33 cellular contexts compared by ENCODE assay signal in the genomic region with DNA sequence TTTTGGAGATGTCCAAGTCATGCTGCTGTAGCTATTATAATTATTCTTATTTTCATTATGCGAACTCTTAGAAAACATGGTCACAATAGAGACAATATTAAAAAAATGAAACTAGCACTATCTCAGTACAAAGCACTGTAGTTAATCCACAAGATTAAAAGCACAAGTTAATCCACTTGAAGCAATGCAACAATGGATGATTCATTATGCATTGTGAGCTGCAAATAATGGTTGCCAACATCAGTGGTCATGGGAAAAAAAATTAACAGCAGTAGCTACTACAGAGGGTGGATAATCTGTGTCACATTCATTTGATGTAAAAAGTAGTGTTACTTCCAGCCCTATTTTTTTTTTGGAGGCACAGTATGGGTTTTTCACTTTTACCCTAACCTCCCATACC. TPM values are rescaled to one million over a fixed set of nuclear protein-coding genes. Genes with fewer than 3 reads are reported as not detected.
"Had no signal": no experiment of that assay in that cellular context is flagged by ENCODE, and none has a peak within 500 bp of the region (broad histone marks: within the 10 kb centered on the region; RNA-seq: fewer than 3 reads in every experiment).

No MANE protein-coding gene starts in this region.

- H3K4me3 ChIP-seq: esophagus squamous epithelium, gastroesophageal sphincter, heart right ventricle had no signal

- H3K4me1 Mint-ChIP-seq: activated CD4-positive, alpha-beta T cell treated with anti-CD3 and anti-CD28 coated beads for 36 hours; activated CD4-positive, alpha-beta T cell treated with anti-CD3 and anti-CD28 coated beads, Interleukin-2, amount 10 ng/mL, durations not matched to agents 24 days and 14 days; activated CD8-positive, alpha-beta memory T cell treated with anti-CD3 and anti-CD28 coated beads, Interleukin-2, amount 10 ng/mL, durations not matched to agents 7 days and 5 days; activated naive CD4-positive, alpha-beta T cell treated with anti-CD3 and anti-CD28 coated beads, Interleukin-2, amount 10 ng/mL, durations not matched to agents 7 days and 5 days; central memory CD8-positive, alpha-beta T cell had no signal

- H3K36me3 ChIP-seq: brain microvascular endothelial cell, esophagus squamous epithelium, gastroesophageal sphincter, heart right ventricle had no signal

- H3K27ac Mint-ChIP-seq: activated CD4-positive, alpha-beta memory T cell treated with anti-CD3 and anti-CD28 coated beads for 36 hours; activated CD4-positive, alpha-beta T cell treated with anti-CD3 and anti-CD28 coated beads for 36 hours; activated CD4-positive, alpha-beta T cell treated with anti-CD3 and anti-CD28 coated beads, Interleukin-2, amount 10 ng/mL, durations not matched to agents 24 days and 14 days; activated CD8-positive, alpha-beta memory T cell treated with anti-CD3 and anti-CD28 coated beads, Interleukin-2, amount 10 ng/mL, durations not matched to agents 7 days and 5 days; activated CD8-positive, alpha-beta T cell treated with anti-CD3 and anti-CD28 coated beads, Interleukin-2, amount 10 ng/mL, durations not matched to agents 7 days and 5 days; activated naive CD4-positive, alpha-beta T cell treated with anti-CD3 and anti-CD28 coated beads, Interleukin-2, amount 10 ng/mL, durations not matched to agents 7 days and 5 days; activated naive CD8-positive, alpha-beta T cell; activated T-helper 1 cell treated with anti-CD3 and anti-CD28 coated beads, Interleukin-12 subunit alpha, Interleukin-12 subunit beta, Interleukin-2, Interleukin-4 antibody, amounts not matched to agents 30 ng/mL and 10 ng/mL and 1 ng/mL, durations not matched to agents 14 hours and 24 hours and 36 hours; activated T-helper 2 cell treated with anti-CD3 and anti-CD28 coated beads, Interferon-gamma antibody, Interleukin-2, Interleukin-4, amounts not matched to agents 10 μg/mL and 5 μg/mL and 100 μg/mL, durations not matched to agents 14 hours and 24 hours and 36 hours; effector memory CD8-positive, alpha-beta T cell had no signal

- H3K27me3 Mint-ChIP-seq: activated CD4-positive, alpha-beta T cell treated with anti-CD3 and anti-CD28 coated beads for 36 hours; activated CD8-positive, alpha-beta memory T cell treated with anti-CD3 and anti-CD28 coated beads, Interleukin-2, amount 10 ng/mL, durations not matched to agents 7 days and 5 days; activated naive CD4-positive, alpha-beta T cell treated with anti-CD3 and anti-CD28 coated beads, Interleukin-2, amount 10 ng/mL, durations not matched to agents 7 days and 5 days; activated naive CD8-positive, alpha-beta T cell; central memory CD8-positive, alpha-beta T cell; effector memory CD8-positive, alpha-beta T cell had no signal

- H3K4me1 ChIP-seq: heart right ventricle had no signal

- DNase-seq: activated CD4-positive, alpha-beta T cell treated with anti-CD3 and anti-CD28 coated beads, Interleukin-2, amount 10 ng/mL, durations not matched to agents 24 days and 14 days; activated CD4-positive, CD25-positive, alpha-beta regulatory T cell; activated CD4-positive, CD25-positive, alpha-beta regulatory T cell treated with anti-CD3 and anti-CD28 coated beads, Interleukin-2, amount 50 U/mL, for 72 hours; activated CD8-positive, alpha-beta memory T cell treated with anti-CD3 and anti-CD28 coated beads, Interleukin-2, amount 10 ng/mL, durations not matched to agents 7 days and 5 days; activated CD8-positive, alpha-beta memory T cell treated with anti-CD3 and anti-CD28 coated beads, Interleukin-2, amount 50 U/mL, for 4 hours; activated CD8-positive, alpha-beta T cell treated with anti-CD3 and anti-CD28 coated beads, Interleukin-2, amount 10 ng/mL, durations not matched to agents 7 days and 5 days; activated effector memory CD4-positive, alpha-beta T cell treated with anti-CD3 and anti-CD28 coated beads, Interleukin-2, amount 50 U/mL, for 16 hours; activated naive CD4-positive, alpha-beta T cell treated with anti-CD3 and anti-CD28 coated beads, Interleukin-2, amount 10 ng/mL, durations not matched to agents 7 days and 5 days; activated T-cell treated with anti-CD3 and anti-CD28 coated beads, Interleukin-2, amount 50 U/mL, for 1 hour; activated T-cell treated with anti-CD3 and anti-CD28 coated beads, Interleukin-2, amount 50 U/mL, for 48 hours; amniotic stem cell; anterior cingulate cortex; brain microvascular endothelial cell; cortex of kidney; dermis blood vessel endothelial cell; effector CD4-positive, alpha-beta T cell; effector memory CD8-positive, alpha-beta T cell; erythroblast; esophagus squamous epithelium; heart right ventricle; T-helper 2 cell had no signal

- H3K4me3 Mint-ChIP-seq: activated CD4-positive, alpha-beta memory T cell treated with anti-CD3 and anti-CD28 coated beads for 36 hours; activated CD4-positive, alpha-beta T cell treated with anti-CD3 and anti-CD28 coated beads for 36 hours; activated CD4-positive, alpha-beta T cell treated with anti-CD3 and anti-CD28 coated beads, Interleukin-2, amount 10 ng/mL, durations not matched to agents 24 days and 14 days; activated CD8-positive, alpha-beta memory T cell treated with anti-CD3 and anti-CD28 coated beads, Interleukin-2, amount 10 ng/mL, durations not matched to agents 7 days and 5 days; activated CD8-positive, alpha-beta T cell treated with anti-CD3 and anti-CD28 coated beads, Interleukin-2, amount 10 ng/mL, durations not matched to agents 7 days and 5 days; activated naive CD4-positive, alpha-beta T cell treated with anti-CD3 and anti-CD28 coated beads, Interleukin-2, amount 10 ng/mL, durations not matched to agents 7 days and 5 days; activated naive CD8-positive, alpha-beta T cell; activated T-helper 1 cell treated with anti-CD3 and anti-CD28 coated beads, Interleukin-12 subunit alpha, Interleukin-12 subunit beta, Interleukin-2, Interleukin-4 antibody, amounts not matched to agents 30 ng/mL and 10 ng/mL and 1 ng/mL, durations not matched to agents 14 hours and 24 hours and 36 hours; central memory CD8-positive, alpha-beta T cell; effector memory CD8-positive, alpha-beta T cell had no signal

- H3K9me3 ChIP-seq: esophagus squamous epithelium, gastroesophageal sphincter had no signal

- H3K27ac ChIP-seq: brain microvascular endothelial cell, esophagus squamous epithelium, gastroesophageal sphincter, heart right ventricle had no signal

- H3K36me3 Mint-ChIP-seq: activated CD4-positive, alpha-beta memory T cell treated with anti-CD3 and anti-CD28 coated beads for 36 hours; activated CD8-positive, alpha-beta memory T cell treated with anti-CD3 and anti-CD28 coated beads, Interleukin-2, amount 10 ng/mL, durations not matched to agents 7 days and 5 days; activated naive CD4-positive, alpha-beta T cell treated with anti-CD3 and anti-CD28 coated beads, Interleukin-2, amount 10 ng/mL, durations not matched to agents 7 days and 5 days had no signal

- H3K9me3 Mint-ChIP-seq: activated CD4-positive, alpha-beta memory T cell treated with anti-CD3 and anti-CD28 coated beads for 36 hours; activated naive CD4-positive, alpha-beta T cell treated with anti-CD3 and anti-CD28 coated beads, Interleukin-2, amount 10 ng/mL, durations not matched to agents 7 days and 5 days; activated T-helper 1 cell treated with anti-CD3 and anti-CD28 coated beads, Interleukin-12 subunit alpha, Interleukin-12 subunit beta, Interleukin-2, Interleukin-4 antibody, amounts not matched to agents 30 ng/mL and 10 ng/mL and 1 ng/mL, durations not matched to agents 14 hours and 24 hours and 36 hours; activated T-helper 2 cell treated with anti-CD3 and anti-CD28 coated beads, Interferon-gamma antibody, Interleukin-2, Interleukin-4, amounts not matched to agents 10 μg/mL and 5 μg/mL and 100 μg/mL, durations not matched to agents 14 hours and 24 hours and 36 hours had no signal

- H3K27me3 ChIP-seq: brain microvascular endothelial cell, esophagus squamous epithelium, gastroesophageal sphincter, heart right ventricle had no signal

RNA-seq across cellular contexts. Expression of gene DPT, which starts 56.7 kb away (rescaled TPM):
- total RNA-seq: activated CD4-positive, alpha-beta memory T cell treated with anti-CD3 and anti-CD28 coated beads for 36 hours; activated CD4-positive, alpha-beta T cell treated with anti-CD3 and anti-CD28 coated beads for 36 hours; activated CD4-positive, alpha-beta T cell treated with anti-CD3 and anti-CD28 coated beads, Interleukin-2, amount 10 ng/mL, durations not matched to agents 24 days and 14 days; activated CD8-positive, alpha-beta memory T cell treated with anti-CD3 and anti-CD28 coated beads for 36 hours; activated CD8-positive, alpha-beta memory T cell treated with anti-CD3 and anti-CD28 coated beads, Interleukin-2, amount 10 ng/mL, durations not matched to agents 7 days and 5 days; activated CD8-positive, alpha-beta T cell treated with anti-CD3 and anti-CD28 coated beads, Interleukin-2, amount 10 ng/mL, durations not matched to agents 7 days and 5 days; activated T-helper 1 cell treated with anti-CD3 and anti-CD28 coated beads, Interleukin-12 subunit alpha, Interleukin-12 subunit beta, Interleukin-2, Interleukin-4 antibody, amounts not matched to agents 30 ng/mL and 10 ng/mL and 1 ng/mL, durations not matched to agents 14 hours and 24 hours and 36 hours; activated T-helper 2 cell treated with anti-CD3 and anti-CD28 coated beads, Interferon-gamma antibody, Interleukin-2, Interleukin-4, amounts not matched to agents 10 μg/mL and 5 μg/mL and 100 μg/mL, durations not matched to agents 14 hours and 24 hours and 36 hours; astrocyte; bronchial epithelial cell; dermis blood vessel endothelial cell; glomerular endothelial cell; T-helper 1 cell treated with Interleukin-12 subunit alpha and Interleukin-12 subunit beta and Interleukin-4 antibody, amounts not matched to agents 30 ng/mL and 1 ng/mL, for 36 hours had no signal
